ENCODE assay signal across 8 cellular contexts in the genomic region with DNA sequence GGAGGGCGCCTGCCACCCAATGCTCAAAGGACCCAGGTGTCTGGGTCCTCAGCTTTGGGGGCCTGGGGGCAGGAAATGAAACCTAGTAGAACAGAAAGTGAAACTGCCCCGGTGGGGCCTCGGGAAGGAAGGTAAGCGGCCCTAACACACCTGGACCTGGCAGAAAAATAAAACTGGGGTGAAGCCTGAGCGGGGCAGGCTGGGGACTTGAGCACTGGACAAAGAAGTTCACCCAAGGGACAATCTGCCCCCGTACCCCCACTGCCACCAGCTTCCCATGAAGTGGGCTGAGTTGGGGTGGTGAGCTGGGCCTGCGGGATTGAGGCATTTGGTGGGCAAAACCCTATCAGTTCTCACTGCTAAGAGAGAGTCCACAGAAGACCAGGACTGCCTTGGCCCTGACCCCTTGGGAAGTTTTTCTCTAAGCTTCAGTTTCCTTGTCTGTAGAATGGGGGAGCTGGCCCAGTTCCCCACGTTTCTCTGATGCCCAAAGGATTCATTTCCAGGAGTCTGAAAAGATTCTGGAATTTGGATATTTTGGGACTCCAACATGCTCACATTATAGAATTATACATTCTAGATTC. TPM values are rescaled to one million over a fixed set of nuclear protein-coding genes. Genes with fewer than 3 reads are reported as not detected.
A peak's percentile ranks its signal among the peaks of the same experiment; 100 is the strongest.
DNase-seq lines count a peak whose midpoint lies in the region; ATAC-seq, FAIRE-seq and TF ChIP-seq lines count a peak whose summit lies in the region.

No MANE protein-coding gene starts in this region.

- H3K27me3 Mint-ChIP-seq in astrocyte (ENCODE audit: low read depth, unreplicated experiment), result no peaks in the 10 kb centered on the region

- peak; percentile 89 for DNase-seq in GM12892 (ENCODE audit: insufficient read length)
- DNase-seq in astrocyte (ENCODE audit: low read depth), result no peak
- DNase-seq in left lung, result peak in 1 of 2 donors; percentile 58
- DNase-seq in stimulated activated naive CD4-positive, alpha-beta T cell (lab: John Stamatoyannopoulos, UW), result peak in 4 of 6 experiments; percentile 72 to 89 (median 80)
- no peak for DNase-seq in glomerular visceral epithelial cell (ENCODE audit: extremely low spot score)

- H3K4me1 ChIP-seq in OCI-LY1 (ENCODE audit: insufficient read depth, low read length, severe bottlenecking) (peaks cover 45% of the 10 kb centered on the region), astrocyte (ENCODE audit: insufficient read depth, low read length) (peaks cover 23% of the 10 kb centered on the region), left lung (peaks cover 17 to 45% of the 10 kb centered on the region in 2 donors)

- no peaks in the 10 kb centered on the region for H4K20me1 ChIP-seq in OCI-LY1 (ENCODE audit: insufficient read depth, low read length)
- H4K20me1 ChIP-seq in astrocyte (ENCODE audit: insufficient read depth, low read length), result peaks cover 14% of the 10 kb centered on the region

- H3F3A ChIP-seq in OCI-LY1 (ENCODE audit: insufficient read depth, low read length), result 0 out of 2 replicates have a peak, but pooled peaks cover 5% of the 10 kb centered on the region

- H3K4me2 ChIP-seq in OCI-LY1 (ENCODE audit: low read length), result peak overlapping the region; percentile 97
- H3K4me2 ChIP-seq in astrocyte (ENCODE audit: low read length), result peak overlapping the region; percentile 100

- H3K9ac ChIP-seq in OCI-LY1 (ENCODE audit: low read length) (peak overlapping the region; percentile 87), astrocyte (ENCODE audit: low read length) (peak overlapping the region; percentile 91)

- peak; percentile 34 for ATAC-seq in left lung
- ATAC-seq in GM18870 (IDR thresholded peaks at IDR 0.05; ENCODE audit: unreplicated experiment), result no peak
- ATAC-seq in HG03135 (IDR thresholded peaks at IDR 0.05; ENCODE audit: unreplicated experiment), result no peak

- peak overlapping the region; percentile 91 for H3K4me3 Mint-ChIP-seq in astrocyte (ENCODE audit: unreplicated experiment)

- peaks cover 7% of the 10 kb centered on the region for H3K4me1 Mint-ChIP-seq in astrocyte (ENCODE audit: low read depth, unreplicated experiment)

- H2AFZ ChIP-seq in OCI-LY1 (ENCODE audit: low read length) (no peak overlapping the region), astrocyte (ENCODE audit: low read depth, low read length) (peak overlapping the region; percentile 50)

- peaks cover 4% of the 10 kb centered on the region for H3K36me3 Mint-ChIP-seq in astrocyte (ENCODE audit: low read depth, unreplicated experiment)

- FAIRE-seq in GM12892 (lab: Jason Lieb, UNC) (no peak), astrocyte (lab: Jason Lieb, UNC) (no peak)

- H3K27ac ChIP-seq in OCI-LY1 (ENCODE audit: low read depth, low read length, poor library complexity, severe bottlenecking) (peak overlapping the region; percentile 86), astrocyte (ENCODE audit: low read depth, low read length) (peak overlapping the region; percentile 78), left lung (peak overlapping the region; percentile 89 to 95)

- H3K27ac Mint-ChIP-seq in astrocyte (ENCODE audit: unreplicated experiment), result no peak overlapping the region

- TF ChIP-seq CTCF in OCI-LY1 (IDR thresholded peaks at IDR 0.05; ENCODE audit: low read length), result no peak
- no peak for TF ChIP-seq CTCF in astrocyte (IDR thresholded peaks at IDR 0.05; ENCODE audit: insufficient read depth, low read depth, low read length)
- no peak for TF ChIP-seq CTCF in left lung (IDR thresholded peaks at IDR 0.05)

- H3K27me3 ChIP-seq in OCI-LY1 (ENCODE audit: insufficient read depth, low read length), result no peaks in the 10 kb centered on the region
- no peaks in the 10 kb centered on the region for H3K27me3 ChIP-seq in astrocyte (ENCODE audit: insufficient read depth, low read length)
- H3K27me3 ChIP-seq in left lung, result no peaks in the 10 kb centered on the region

- H3K4me3 ChIP-seq in OCI-LY1 (ENCODE audit: low read depth, low read length, poor library complexity, severe bottlenecking) (peak overlapping the region; percentile 89), astrocyte (ENCODE audit: insufficient read depth, low read depth, low read length) (peak overlapping the region; percentile 66), left lung (peak overlapping the region; percentile 59 to 86)

- H3K9me2 ChIP-seq in OCI-LY1 (ENCODE audit: low read depth, low read length), result no peaks in the 10 kb centered on the region

- H3K9me3 ChIP-seq in OCI-LY1 (ENCODE audit: low read length), result no peaks in the 10 kb centered on the region
- H3K9me3 ChIP-seq in astrocyte (ENCODE audit: insufficient read depth, low read depth, low read length), result no peaks in the 10 kb centered on the region
- no peaks in the 10 kb centered on the region for H3K9me3 ChIP-seq in left lung

- TF ChIP-seq POLR2A in GM12892 (IDR thresholded peaks at IDR 0.05; ENCODE audit: low read depth, low read length), result no peak

- intact Hi-C loops in left lung (cut with DNase I), result no loop called here

- H3K36me3 ChIP-seq in OCI-LY1 (ENCODE audit: insufficient read depth, low read length), result peaks cover 14% of the 10 kb centered on the region
- peaks cover 4% of the 10 kb centered on the region for H3K36me3 ChIP-seq in astrocyte (ENCODE audit: insufficient read depth, low read length)
- H3K36me3 ChIP-seq in left lung, result peaks cover 0 to 29% of the 10 kb centered on the region in 2 donors

- H3K79me2 ChIP-seq in OCI-LY1 (ENCODE audit: insufficient read depth, low read length) (no peaks in the 10 kb centered on the region), astrocyte (ENCODE audit: insufficient read depth, low read length) (peaks cover 31% of the 10 kb centered on the region)

- no peaks in the 10 kb centered on the region for H3K9me3 Mint-ChIP-seq in astrocyte (ENCODE audit: unreplicated experiment)

RNA-seq across cellular contexts. Expression of a gene that starts 2.3 kb away (rescaled TPM):
- polyA plus RNA-seq in GM12892 (2012; ENCODE audit: missing spikeins), result 31.9 TPM
- total RNA-seq in astrocyte, result 45.8 and 54.6 TPM in 2 replicates
- total RNA-seq in left lung, result 10 to 100 TPM; 37.8 to 48.5 TPM

RNA-seq across cellular contexts. Expression of a gene that starts 31.2 kb away (rescaled TPM):
- 4.0 TPM for polyA plus RNA-seq in GM12892 (2012; ENCODE audit: missing spikeins)
- total RNA-seq in astrocyte (25.1 and 28.1 TPM in 2 replicates), left lung (10 to 100 TPM; 18.8 to 20.9 TPM)

RNA-seq across cellular contexts. Expression of a gene that starts 31.6 kb away (rescaled TPM):
- polyA plus RNA-seq in GM12892 (2012; ENCODE audit: missing spikeins), result 26.8 TPM
- 75.0 and 80.8 TPM in 2 replicates for total RNA-seq in astrocyte
- total RNA-seq in left lung, result 10 to 100 TPM; 54.2 to 73.4 TPM

RNA-seq across cellular contexts. Expression of a gene that starts 53.6 kb away (rescaled TPM):
- polyA plus RNA-seq in GM12892 (2012; ENCODE audit: missing spikeins), result 1.7 TPM
- 19.8 and 27.7 TPM in 2 replicates for total RNA-seq in astrocyte
- 10 to 100 TPM in 1 of 2 donors, 1 to 10 TPM in 1; 6.6 to 15.0 TPM for total RNA-seq in left lung

Comparison
In these comparisons a context has a peak if more than half of its experiments do, and no peak if none do; other contexts are left out.
1. DNase-seq: peak in GM12892 (single experiment) and stimulated activated naive CD4-positive, alpha-beta T cell (4 of 6); none in astrocyte (single experiment) and glomerular visceral epithelial cell (single experiment).
2. Peak in every context shown above with its lines, with median percentiles within 50 percentile points of each other: H3K27ac ChIP-seq and H3K4me3 ChIP-seq.